ENCODE assay signal across 17 cellular contexts in the genomic region with DNA sequence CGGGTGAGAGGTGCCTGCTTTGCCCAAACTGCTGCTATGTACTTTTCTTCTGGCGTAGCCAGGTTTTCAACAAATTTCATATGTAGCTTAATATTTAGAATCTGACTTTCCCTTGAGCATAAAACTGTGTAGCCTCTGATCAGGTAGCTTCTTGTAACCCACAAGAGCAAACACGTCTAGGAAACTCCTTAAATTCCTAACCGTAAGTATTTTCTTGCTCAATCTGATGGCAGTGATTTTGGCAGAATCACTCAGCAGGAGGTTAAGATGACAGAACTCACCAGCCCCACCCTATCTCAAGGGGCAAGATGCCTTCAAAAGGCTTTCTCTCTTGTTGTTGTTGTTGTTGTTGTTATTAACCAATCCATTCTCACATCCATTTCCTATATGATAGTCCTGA. TPM values are rescaled to one million over a fixed set of nuclear protein-coding genes. Genes with fewer than 3 reads are reported as not detected.
A peak's percentile ranks its signal among the peaks of the same experiment; 100 is the strongest.
DNase-seq lines count a peak whose midpoint lies in the region; ATAC-seq, FAIRE-seq and TF ChIP-seq lines count a peak whose summit lies in the region.
"Had no signal": no experiment of that assay in that cellular context is flagged by ENCODE, and none has a peak within 500 bp of the region (broad histone marks: within the 10 kb centered on the region; RNA-seq: fewer than 3 reads in every experiment).

No MANE protein-coding gene starts in this region.

- peak; percentile 53 for ATAC-seq in left lung
- ATAC-seq: CD8-positive, alpha-beta T cell had no signal

- no peak overlapping the region for H3K27ac Mint-ChIP-seq in activated naive CD8-positive, alpha-beta T cell treated with anti-CD3 and anti-CD28 coated beads for 36 hours
- H3K27ac Mint-ChIP-seq: CD8-positive, alpha-beta T cell had no signal

- POLR2A ChIA-PET in RWPE1 (lab: Yijun Ruan, JAX; ENCODE audit: low non-redundant PET) = interaction anchor here (0.7 kb wide), 1 partner anchor 9 kb away, joined by 3 read pairs; no protein-coding TSS in a partner anchor

- intact Hi-C loops in esophagus squamous epithelium (cut with DNase I) (no loop called here), left lung (cut with DNase I) (no loop called here)

- TF ChIP-seq CTCF in RWPE1 (conservative IDR thresholded peaks at IDR 0.05; ENCODE audit: low read depth) (no peak), bronchial epithelial cell (IDR thresholded peaks at IDR 0.05; ENCODE audit: insufficient read depth, low read length, severe bottlenecking) (no peak), esophagus squamous epithelium (IDR thresholded peaks at IDR 0.05) (no peak), left lung (IDR thresholded peaks at IDR 0.05) (no peak)

- H3K27ac ChIP-seq in RWPE1 (peak overlapping the region; percentile 77), esophagus squamous epithelium (peak overlapping the region in 3 of 4 donors; percentile 1 to 49 (median 46)), left lung (no peak overlapping the region)
- H3K27ac ChIP-seq: BLaER1 had no signal

- DNase-seq in RWPE1 (ENCODE audit: low spot score) (peak; percentile 44), bronchial epithelial cell (ENCODE audit: low read depth) (peak; percentile 84), esophagus squamous epithelium (lab: John Stamatoyannopoulos, UW) (no peak), left lung (no peak), activated T-cell treated with anti-CD3 and anti-CD28 coated beads for 4 hours (no peak), HPDE6-E6E7 (ENCODE audit: extremely low spot score) (no peak)
- DNase-seq in activated naive CD8-positive, alpha-beta T cell treated with anti-CD3 and anti-CD28 coated beads for 36 hours = no peak
- DNase-seq: 8988T; Calu3; CD8-positive, alpha-beta T cell; DMS79 treated with DMSO at 0.1 percent for 48 hours; GF-D8; H9 had no signal

- CTCF ChIA-PET in RWPE1 (lab: Yijun Ruan, JAX) = no interaction called here

- no peaks in the 10 kb centered on the region for H3K4me1 Mint-ChIP-seq in activated naive CD8-positive, alpha-beta T cell treated with anti-CD3 and anti-CD28 coated beads for 36 hours

- H3K9me3 ChIP-seq in esophagus squamous epithelium = no peaks in the 10 kb centered on the region
- H3K9me3 ChIP-seq in left lung = no peaks in the 10 kb centered on the region

- no peak overlapping the region for H3K4me3 ChIP-seq in bronchial epithelial cell (ENCODE audit: low read depth, low read length)
- no peak overlapping the region for H3K4me3 ChIP-seq in esophagus squamous epithelium
- H3K4me3 ChIP-seq in left lung = no peak overlapping the region
- H3K4me3 ChIP-seq: BLaER1 had no signal

- no peaks in the 10 kb centered on the region for H3K27me3 Mint-ChIP-seq in activated naive CD8-positive, alpha-beta T cell treated with anti-CD3 and anti-CD28 coated beads for 36 hours

- no peak for FAIRE-seq in bronchial epithelial cell (lab: Jason Lieb, UNC)
- FAIRE-seq: H1 had no signal

- no peak overlapping the region for H3K4me3 Mint-ChIP-seq in activated naive CD8-positive, alpha-beta T cell treated with anti-CD3 and anti-CD28 coated beads for 36 hours
- H3K4me3 Mint-ChIP-seq: CD8-positive, alpha-beta T cell; H9 had no signal

- H3K27me3 ChIP-seq in bronchial epithelial cell (ENCODE audit: control insufficient read depth, insufficient read depth, low read length) = no peaks in the 10 kb centered on the region
- H3K27me3 ChIP-seq in esophagus squamous epithelium = no peaks in the 10 kb centered on the region
- H3K27me3 ChIP-seq in left lung = no peaks in the 10 kb centered on the region
- H3K27me3 ChIP-seq: BLaER1 had no signal

- H3K36me3 Mint-ChIP-seq in activated naive CD8-positive, alpha-beta T cell treated with anti-CD3 and anti-CD28 coated beads for 36 hours = peaks cover 18% of the 10 kb centered on the region

- WGBS in esophagus squamous epithelium, 2 donors = 35 to 36% methylated on average over 4 of the region's 4 CpGs

- no peaks in the 10 kb centered on the region for H3K9me3 Mint-ChIP-seq in activated naive CD8-positive, alpha-beta T cell treated with anti-CD3 and anti-CD28 coated beads for 36 hours
- H3K9me3 Mint-ChIP-seq: CD8-positive, alpha-beta T cell; H9 had no signal

- H3K4me1 ChIP-seq in esophagus squamous epithelium (peaks cover 0 to 8% (median 3%) of the 10 kb centered on the region in 3 donors), left lung (no peaks in the 10 kb centered on the region)
- H3K4me1 ChIP-seq: BLaER1 had no signal

- H3K36me3 ChIP-seq in bronchial epithelial cell (ENCODE audit: control insufficient read depth, insufficient read depth, low read length) (no peaks in the 10 kb centered on the region), esophagus squamous epithelium (no peaks in the 10 kb centered on the region), left lung (no peaks in the 10 kb centered on the region)

- no peak for TF ChIP-seq POLR2A in esophagus squamous epithelium (IDR thresholded peaks at IDR 0.05)

RNA-seq across cellular contexts. Expression of gene CKMT2, which starts 20.8 kb away (rescaled TPM):
- total RNA-seq in bronchial epithelial cell = not detected in 2 replicates
- total RNA-seq in esophagus squamous epithelium = 1 to 10 TPM in 1 of 4 donors, not detected in 3; 2.1 TPM
- total RNA-seq in left lung = 1 to 10 TPM; 1.5 to 1.7 TPM
- total RNA-seq in activated naive CD8-positive, alpha-beta T cell treated with anti-CD3 and anti-CD28 coated beads for 36 hours = not detected
- total RNA-seq: A673; Calu3; CD8-positive, alpha-beta T cell; HT-29 had no signal

RNA-seq across cellular contexts. Expression of gene ZCCHC9, which starts 47.5 kb away (rescaled TPM):
- 35.7 and 36.9 TPM in 2 replicates for total RNA-seq in bronchial epithelial cell
- 10 to 100 TPM; 18.3 to 23.6 (median 19.6) TPM for total RNA-seq in esophagus squamous epithelium
- 10 to 100 TPM; 21.3 to 22.3 TPM for total RNA-seq in left lung
- total RNA-seq in activated naive CD8-positive, alpha-beta T cell treated with anti-CD3 and anti-CD28 coated beads for 36 hours = 10 to 100 TPM; 38.9 to 39.8 TPM

Comparison
In these comparisons a context has a peak if more than half of its experiments do, and no peak if none do; other contexts are left out.
1. DNase-seq: peak in RWPE1 (single experiment) and bronchial epithelial cell (single experiment); none in esophagus squamous epithelium (single experiment), left lung (0 of 2), activated T-cell treated with anti-CD3 and anti-CD28 coated beads for 4 hours (single experiment), HPDE6-E6E7 (single experiment) and activated naive CD8-positive, alpha-beta T cell treated with anti-CD3 and anti-CD28 coated beads for 36 hours (single experiment).
2. H3K27ac ChIP-seq: peak in RWPE1 (single experiment) and esophagus squamous epithelium (3 of 4); none in left lung (0 of 2).